ENCODE assay signal across 10 cellular contexts in genomic region chr1:11623702-11624101, GRCh38.
"Had no signal": no experiment of that assay in that cellular context is flagged by ENCODE, and none has a peak within 500 bp of the region (broad histone marks: within the 10 kb centered on the region; RNA-seq: fewer than 3 reads in every experiment).

No MANE protein-coding gene starts in this region.

- H3K4me3 ChIP-seq: GM23248 had no signal

- H3K36me3 Mint-ChIP-seq: IgD-negative memory B cell had no signal

- H3K4me3 Mint-ChIP-seq: H9, HFFc6, IgD-negative memory B cell had no signal

- H3K4me1 Mint-ChIP-seq: IgD-negative memory B cell had no signal

- H2AFZ ChIP-seq: GM23248 had no signal

- DNase-seq: GM23248, H9, HCEC 1CT, HFFc6, KG1 had no signal

- H3K27ac ChIP-seq: GM23248, HL-60 had no signal

- H3K9me3 Mint-ChIP-seq: H9, HFFc6 had no signal

- FAIRE-seq: H1, H54, HepG2 had no signal

- H3K9ac ChIP-seq: GM23248 had no signal

- H3K27ac Mint-ChIP-seq: HFFc6, IgD-negative memory B cell had no signal
